In genomic region chr1:45010855-45011811, GRCh38 we compare ENCODE assay signal across 8 cellular contexts. TPM values are rescaled to one million over a fixed set of nuclear protein-coding genes. Genes with fewer than 3 reads are reported as not detected.
DNase-seq lines count a peak whose midpoint lies in the region; ATAC-seq lines count a peak whose summit lies in the region.

Gene HECTD3 (minus strand): TSS chr1:45011324. CDS start chr1:45011257, 67 bp downstream.

- H3K9me3 ChIP-seq in NT2/D1 (ENCODE audit: insufficient read depth, low read length): no peaks in the 10 kb centered on the region
- H3K9me3 ChIP-seq in mesodermal cell (ENCODE audit: control insufficient read depth, low read length): no peaks in the 10 kb centered on the region

- peaks cover 14% of the 10 kb centered on the region for H3K27me3 ChIP-seq in NT2/D1 (ENCODE audit: insufficient read depth, insufficient read length)

- H3K4me1 ChIP-seq in NT2/D1 (ENCODE audit: insufficient read depth, insufficient read length): peaks cover 20% of the 10 kb centered on the region
- H3K4me1 ChIP-seq in mesodermal cell (ENCODE audit: control insufficient read depth, insufficient read depth, low read length, poor library complexity, severe bottlenecking): peaks cover 13% of the 10 kb centered on the region

- H3K27ac ChIP-seq in mesodermal cell (ENCODE audit: low read depth, low read length, severe bottlenecking): peak within 1 kb of the TSS; percentile 86

- peak within 1 kb of the TSS; percentile 85 for H3K9ac ChIP-seq in NT2/D1 (ENCODE audit: insufficient read length, low read depth)

- in situ Hi-C loops in endometrial microvascular endothelial cells (cut with HindIII; ENCODE audit: inconsistent ontology term, low pct_unique_long_range_greater_than_20kb, low sequenced_read_pairs): no loop called here

- H3K36me3 ChIP-seq in NT2/D1 (ENCODE audit: insufficient read depth, insufficient read length, low read length) (peaks cover 71% of the 10 kb centered on the region), mesodermal cell (ENCODE audit: control insufficient read depth, insufficient read depth, low read length) (peaks cover 53% of the 10 kb centered on the region)

- peak; percentile 35 for ATAC-seq in GM19468 (IDR thresholded peaks at IDR 0.05; ENCODE audit: extremely low read depth, unreplicated experiment)

- 0 to 2% methylated on average over 48 to 51 of the region's 62 CpGs for WGBS in mesodermal cell (ENCODE audit: insufficient coverage in 2 of 2), 2 experiments

- DNase-seq in COLO829 (ENCODE audit: low spot score) (peak; percentile 66), HT1080 (ENCODE audit: low read depth) (peak; percentile 75), NT2/D1 (ENCODE audit: low read depth, low spot score) (no peak)
- DNase-seq in activated CD8-positive, alpha-beta memory T cell treated with anti-CD3 and anti-CD28 coated beads, Interleukin-2, amount 50 U/mL, for 1 hour (ENCODE audit: extremely low read depth): peak; percentile 13
- DNase-seq in stimulated activated CD8-positive, alpha-beta memory T cell treated with anti-CD3 and anti-CD28 coated beads, Interleukin-15, amount 100 ng/mL, for 48 hours (ENCODE audit: low read depth in 2 of 2): peak; percentile 63 to 69

- H3K4me3 ChIP-seq in NT2/D1 (ENCODE audit: insufficient read length, low read depth) (peak within 1 kb of the TSS; percentile 90), mesodermal cell (ENCODE audit: extremely low read depth, insufficient read depth, low read length, poor library complexity, severe bottlenecking) (peak within 1 kb of the TSS; percentile 91)

RNA-seq across cellular contexts. Expression of gene HECTD3, which starts in this region (rescaled TPM):
- total RNA-seq in HT1080 (2014; rRNA removed; shearing (Covaris generic)): 10.5 and 14.7 TPM in 2 replicates
- 14.3 and 14.9 TPM in 2 replicates for polyA plus RNA-seq in HT1080 (2015; cell fraction: cytosol; rRNA removed)
- polyA plus RNA-seq in HT1080 (2015; cell fraction: nucleus; rRNA removed): 34.4 and 34.8 TPM in 2 replicates
- total RNA-seq in endometrial microvascular endothelial cells (ENCODE audit: inconsistent ontology term): 47.9 TPM
- 32.6 TPM for polyA plus RNA-seq in mesodermal cell (2013, experiment 1 of 2)
- polyA plus RNA-seq in mesodermal cell (2013, experiment 2 of 2): 24.7 TPM
